Comparison of ENCODE assay signal across 8 cellular contexts in the genomic region with DNA sequence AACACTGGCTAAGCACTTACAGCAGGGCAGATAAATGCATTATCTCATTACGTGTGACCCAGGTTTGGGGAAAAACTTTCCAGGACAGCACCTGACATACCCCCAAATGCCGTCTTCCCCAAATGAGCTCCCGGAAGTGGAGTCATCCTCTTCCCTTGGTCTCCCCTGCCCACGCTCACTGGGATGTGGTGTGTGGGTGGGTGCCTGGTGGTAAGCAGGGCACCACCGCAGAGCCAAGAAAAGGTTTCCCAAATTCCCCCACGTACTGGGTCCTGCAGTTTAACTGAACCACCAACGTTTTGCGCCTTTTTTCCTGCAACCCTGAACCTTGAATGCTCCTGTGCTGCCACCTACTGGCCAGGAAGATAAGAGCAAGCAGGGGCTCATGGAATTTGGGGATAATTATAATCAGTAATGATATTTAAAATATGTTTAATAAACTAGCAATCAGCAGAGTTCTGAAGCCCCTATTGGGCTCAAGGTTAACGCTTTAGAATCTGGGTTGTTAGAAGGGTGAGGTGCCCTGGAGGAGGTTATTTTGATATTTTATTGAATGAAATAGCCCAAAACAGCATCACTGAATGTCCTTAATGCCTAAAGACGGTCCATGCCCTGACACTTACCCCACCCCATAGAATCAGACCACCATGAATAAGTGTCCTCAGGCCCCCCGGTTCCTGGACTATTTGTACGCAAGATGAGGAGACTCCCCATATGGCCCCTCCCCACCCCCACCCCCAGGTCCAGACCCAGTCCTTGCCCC. TPM values are rescaled to one million over a fixed set of nuclear protein-coding genes. Genes with fewer than 3 reads are reported as not detected.
DNase-seq lines count a peak whose midpoint lies in the region; ATAC-seq and TF ChIP-seq lines count a peak whose summit lies in the region.

No MANE protein-coding gene starts in this region.

- peaks cover 0 to 6% of the 10 kb centered on the region in 2 donors for H3K4me1 Mint-ChIP-seq in natural killer cell
- peaks cover 2 to 4% of the 10 kb centered on the region in 2 donors for H3K4me1 Mint-ChIP-seq in natural killer cell treated with Interleukin-12 subunit alpha and Interleukin-12 subunit beta and Interleukin-15 and Interleukin-18, amount 100 ng/mL, for 72 hours (ENCODE audit: low read depth in 2 of 2)

- H3K27ac Mint-ChIP-seq in natural killer cell, result no peak overlapping the region
- no peak overlapping the region for H3K27ac Mint-ChIP-seq in natural killer cell treated with Interleukin-12 subunit alpha and Interleukin-12 subunit beta and Interleukin-15 and Interleukin-18, amount 100 ng/mL, for 72 hours

- H3K36me3 Mint-ChIP-seq in natural killer cell, result no peaks in the 10 kb centered on the region
- H3K36me3 Mint-ChIP-seq in natural killer cell treated with Interleukin-12 subunit alpha and Interleukin-12 subunit beta and Interleukin-15 and Interleukin-18, amount 100 ng/mL, for 72 hours, result no peaks in the 10 kb centered on the region

- DNase-seq in natural killer cell (peak; percentile 42), NCI-H2196 (lab: John Stamatoyannopoulos, UW; ENCODE audit: unreplicated experiment) (peak; percentile 73), dedifferentiated amniotic fluid mesenchymal stem cell (ENCODE audit: extremely low spot score) (peak; percentile 50), medulla oblongata (ENCODE audit: extremely low spot score) (peak; percentile 82)
- DNase-seq in natural killer cell treated with Interleukin-12 subunit alpha and Interleukin-12 subunit beta and Interleukin-15 and Interleukin-18, amount 100 ng/mL, for 72 hours (ENCODE audit: low spot score), result no peak
- DNase-seq in activated CD4-positive, alpha-beta T cell treated with anti-CD3 and anti-CD28 coated beads for 4 hours, result peak; percentile 57 to 68
- peak; percentile 39 for DNase-seq in stimulated activated CD8-positive, alpha-beta memory T cell treated with anti-CD3 and anti-CD28 coated beads, Interleukin-4, amount 100 ng/mL, for 24 hours (ENCODE audit: low read depth)

- ATAC-seq in natural killer cell (peak in 2 of 3 donors; percentile 52 to 63), GM21515 (IDR thresholded peaks at IDR 0.05; ENCODE audit: unreplicated experiment) (no peak)
- no peak for ATAC-seq in natural killer cell treated with Interleukin-12 subunit alpha and Interleukin-12 subunit beta and Interleukin-15 and Interleukin-18, amount 100 ng/mL, for 72 hours

- H3K27me3 Mint-ChIP-seq in natural killer cell (ENCODE audit: low read depth in 2 of 2), result peaks cover 21 to 28% of the 10 kb centered on the region in 2 donors
- H3K27me3 Mint-ChIP-seq in natural killer cell treated with Interleukin-12 subunit alpha and Interleukin-12 subunit beta and Interleukin-15 and Interleukin-18, amount 100 ng/mL, for 72 hours, result peaks cover 10 to 21% of the 10 kb centered on the region in 2 donors

- no peak overlapping the region for H3K4me3 Mint-ChIP-seq in natural killer cell
- H3K4me3 Mint-ChIP-seq in natural killer cell treated with Interleukin-12 subunit alpha and Interleukin-12 subunit beta and Interleukin-15 and Interleukin-18, amount 100 ng/mL, for 72 hours, result no peak overlapping the region

- peak; percentile 90 for TF ChIP-seq CTCF in natural killer cell (IDR thresholded peaks at IDR 0.05)

- H3K9me3 Mint-ChIP-seq in natural killer cell, result no peaks in the 10 kb centered on the region
- H3K9me3 Mint-ChIP-seq in natural killer cell treated with Interleukin-12 subunit alpha and Interleukin-12 subunit beta and Interleukin-15 and Interleukin-18, amount 100 ng/mL, for 72 hours, result no peaks in the 10 kb centered on the region

- intact Hi-C loops in natural killer cell (cut with micrococcal nuclease), result no loop called here

RNA-seq across cellular contexts. Expression of a gene that starts 8.0 kb away (rescaled TPM):
- not detected for total RNA-seq in natural killer cell
- total RNA-seq in natural killer cell treated with Interleukin-12 subunit alpha and Interleukin-12 subunit beta and Interleukin-15 and Interleukin-18, amount 100 ng/mL, for 72 hours, result not detected

RNA-seq across cellular contexts. Expression of a gene that starts 41.6 kb away (rescaled TPM):
- total RNA-seq in natural killer cell, result 1 to 10 TPM in 1 of 3 donors, under 1 TPM in 2; 0.14 to 1.3 (median 0.58) TPM
- total RNA-seq in natural killer cell treated with Interleukin-12 subunit alpha and Interleukin-12 subunit beta and Interleukin-15 and Interleukin-18, amount 100 ng/mL, for 72 hours, result under 1 TPM; 0.14 to 0.17 TPM

Comparison
In these comparisons a context has a peak if more than half of its experiments do, and no peak if none do; other contexts are left out.
1. ATAC-seq: peak in natural killer cell (2 of 3); none in natural killer cell treated with Interleukin-12 subunit alpha and Interleukin-12 subunit beta and Interleukin-15 and Interleukin-18, amount 100 ng/mL, for 72 hours (0 of 2) and GM21515 (single experiment).